In genomic region chr6:129709909-129710721, GRCh38 we compare ENCODE assay signal across 8 cellular contexts. TPM values are rescaled to one million over a fixed set of nuclear protein-coding genes. Genes with fewer than 3 reads are reported as not detected.
DNase-seq lines count a peak whose midpoint lies in the region; ATAC-seq, FAIRE-seq and TF ChIP-seq lines count a peak whose summit lies in the region.

ARHGAP18 (minus strand) TSS chr6:129710177; CDS start chr6:129710136, 41 bp downstream.

- H3K27me3 ChIP-seq in neutrophil, result no peaks in the 10 kb centered on the region

- H3K4me1 ChIP-seq in neutrophil (ENCODE audit: control insufficient read depth in 1 of 2, insufficient read depth in 1 of 2, low read depth in 1 of 2, low read length in 1 of 2), result peaks cover 23 to 28% of the 10 kb centered on the region in 2 experiments

- DNase-seq in D341Med (ENCODE audit: low spot score), result peak; percentile 74
- DNase-seq in HT1080 (ENCODE audit: low read depth), result peak; percentile 93
- peak; percentile 53 for DNase-seq in SHP77 treated with DMSO at 0.1 percent for 48 hours (lab: John Stamatoyannopoulos, UW)
- peak; percentile 10 to 55 (median 16) for DNase-seq in activated naive CD4-positive, alpha-beta T cell (lab: John Stamatoyannopoulos, UW)
- peak; percentile 8 to 57 for DNase-seq in frontal cortex (ENCODE audit: low spot score in 2 of 2)
- DNase-seq in substantia nigra (lab: John Stamatoyannopoulos, UW), result peak in 48 of 49 donors; percentile 9 to 84 (median 53)

- H3K27ac ChIP-seq in neutrophil (peak within 1 kb of the TSS; percentile 85), substantia nigra (ENCODE audit: low read depth, low read length, poor library complexity, severe bottlenecking) (peak within 1 kb of the TSS; percentile 59)

- TF ChIP-seq CTCF in neutrophil (IDR thresholded peaks at IDR 0.05), result no peak

- peak within 1 kb of the TSS; percentile 71 for H3K4me3 ChIP-seq in neutrophil (ENCODE audit: low read depth in 1 of 2, low read length in 1 of 2)

- peak; percentile 97 for ATAC-seq in GM21367 (IDR thresholded peaks at IDR 0.05; ENCODE audit: unreplicated experiment)

- FAIRE-seq in frontal cortex (lab: Jason Lieb, UNC), result no peak

- no peaks in the 10 kb centered on the region for H3K36me3 ChIP-seq in neutrophil

- H3K9me3 ChIP-seq in neutrophil, result no peaks in the 10 kb centered on the region

RNA-seq across cellular contexts. Expression of gene ARHGAP18, which starts in this region (rescaled TPM):
- total RNA-seq in HT1080 (2014; rRNA removed; shearing (Covaris generic)), result 30.4 and 32.1 TPM in 2 replicates
- 14.6 and 19.6 TPM in 2 replicates for polyA plus RNA-seq in HT1080 (2015; cell fraction: cytosol; rRNA removed)
- polyA plus RNA-seq in HT1080 (2015; cell fraction: nucleus; rRNA removed), result 15.9 and 16.2 TPM in 2 replicates
- total RNA-seq in frontal cortex, result 10.2 TPM

Comparison
In these comparisons a context has a peak if more than half of its experiments do, and no peak if none do; other contexts are left out.
1. Peak in every context shown above with its lines: DNase-seq, ATAC-seq, H3K4me3 ChIP-seq and H3K27ac ChIP-seq.
2. DNase-seq: peak in every context shown above with its lines; median percentile 93 in HT1080; 74 in D341Med; 53 in SHP77 treated with DMSO at 0.1 percent for 48 hours; 53 in substantia nigra; 32 in frontal cortex; 16 in activated naive CD4-positive, alpha-beta T cell.